Comparison of ENCODE assay signal across 11 cellular contexts in the genomic region with DNA sequence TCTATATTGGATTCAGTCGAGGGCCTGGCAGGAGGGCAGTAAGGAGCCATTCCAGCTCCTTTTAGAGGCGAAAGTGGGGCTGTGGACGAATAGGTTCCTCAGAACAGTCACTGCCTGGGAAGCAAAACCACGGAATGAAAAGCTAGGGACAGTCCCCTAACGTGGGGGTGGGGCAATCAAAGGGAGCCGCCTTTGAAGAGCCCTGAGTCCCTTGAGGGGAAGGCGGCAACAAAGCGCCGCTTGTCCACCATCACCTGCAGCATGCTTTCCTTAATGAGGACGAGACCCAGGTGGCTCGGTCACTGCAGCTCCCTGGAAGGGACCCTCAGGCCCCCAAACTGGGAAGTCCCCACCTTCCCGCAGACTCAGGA.
DNase-seq lines count a peak whose midpoint lies in the region; ATAC-seq and TF ChIP-seq lines count a peak whose summit lies in the region.
"Had no signal": no experiment of that assay in that cellular context is flagged by ENCODE, and none has a peak within 500 bp of the region (broad histone marks: within the 10 kb centered on the region; RNA-seq: fewer than 3 reads in every experiment).

No MANE protein-coding gene starts in this region.

- no peak for TF ChIP-seq POLR2A in suprapubic skin (IDR thresholded peaks at IDR 0.05)

- CTCF ChIA-PET in RWPE1 (lab: Yijun Ruan, JAX), result interaction anchor here (0.6 kb wide), 1 partner anchor 133 kb away, joined by 3 read pairs; no protein-coding TSS in a partner anchor

- intact Hi-C loops in left lung (cut with DNase I), result no loop called here

- DNase-seq in NCI-H2227 (lab: John Stamatoyannopoulos, UW; ENCODE audit: unreplicated experiment), result peak; percentile 42
- no peak for DNase-seq in NCI-H2227 treated with DMSO at 0.1 percent for 48 hours (lab: John Stamatoyannopoulos, UW)
- DNase-seq in RWPE1 (ENCODE audit: low spot score), result no peak
- DNase-seq in left lung, result no peak
- DNase-seq in suprapubic skin (ENCODE audit: low spot score in 2 of 2), result no peak
- DNase-seq in omental fat pad (ENCODE audit: low spot score), result no peak
- DNase-seq in dermis blood vessel endothelial cell, result no peak
- DNase-seq: cortex of kidney, pancreas had no signal

- no peaks in the 10 kb centered on the region for H3K9me3 ChIP-seq in left lung
- H3K9me3 ChIP-seq in suprapubic skin, result no peaks in the 10 kb centered on the region
- H3K9me3 ChIP-seq: A549, pancreas had no signal

- H3K4me3 ChIP-seq in left lung (no peak overlapping the region), suprapubic skin (no peak overlapping the region)
- H3K4me3 ChIP-seq: A549, pancreas had no signal

- H3K36me3 ChIP-seq in left lung (no peaks in the 10 kb centered on the region), suprapubic skin (no peaks in the 10 kb centered on the region)
- H3K36me3 ChIP-seq: pancreas had no signal

- POLR2A ChIA-PET in RWPE1 (lab: Yijun Ruan, JAX; ENCODE audit: low non-redundant PET), result no interaction called here

- H3K27me3 ChIP-seq in left lung (peaks cover 0 to 4% of the 10 kb centered on the region in 2 donors), suprapubic skin (no peaks in the 10 kb centered on the region)
- H3K27me3 ChIP-seq: pancreas had no signal

- no peak for TF ChIP-seq EP300 in suprapubic skin (IDR thresholded peaks at IDR 0.05)

- 25% methylated on average over 4 of the region's 12 CpGs for WGBS in suprapubic skin

- H3K4me1 ChIP-seq in left lung, result peaks cover 26 to 94% of the 10 kb centered on the region in 2 donors
- peaks cover 90% of the 10 kb centered on the region for H3K4me1 ChIP-seq in suprapubic skin

- H3K27ac ChIP-seq in RWPE1 (peak overlapping the region; percentile 88), left lung (peak overlapping the region; percentile 44 to 62), suprapubic skin (peak overlapping the region; percentile 53)
- H3K27ac ChIP-seq: A549, pancreas had no signal

- ATAC-seq in left lung, result peak; percentile 44
- no peak for ATAC-seq in omental fat pad (ENCODE audit: low FRiP score)
- no peak for ATAC-seq in HG03378 (IDR thresholded peaks at IDR 0.05; ENCODE audit: unreplicated experiment)
- ATAC-seq: A549 had no signal

- TF ChIP-seq CTCF in RWPE1 (conservative IDR thresholded peaks at IDR 0.05; ENCODE audit: low read depth), result no peak
- no peak for TF ChIP-seq CTCF in left lung (IDR thresholded peaks at IDR 0.05)
- TF ChIP-seq CTCF in suprapubic skin (IDR thresholded peaks at IDR 0.05), result no peak
- no peak for TF ChIP-seq CTCF in omental fat pad (IDR thresholded peaks at IDR 0.05)
